In the genomic region with DNA sequence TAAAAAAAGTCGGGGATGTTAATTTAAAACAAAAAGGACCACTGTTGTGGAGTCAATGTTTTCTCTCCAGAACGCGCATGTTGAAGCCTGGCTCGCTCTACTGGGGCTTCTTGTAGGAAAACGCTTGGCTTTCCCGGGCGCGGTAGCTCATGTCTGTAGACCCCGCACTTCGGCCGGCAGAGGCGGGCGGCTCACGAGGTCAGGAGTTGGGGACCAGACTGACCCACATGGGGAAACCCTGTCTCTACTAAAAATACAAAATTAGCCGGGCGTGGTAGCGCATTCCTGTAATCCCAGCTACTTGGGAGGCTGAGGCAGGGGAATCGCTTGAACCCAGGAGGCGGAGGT, we compare ENCODE assay signal across 16 cellular contexts.
"Had no signal": no experiment of that assay in that cellular context is flagged by ENCODE, and none has a peak within 500 bp of the region (broad histone marks: within the 10 kb centered on the region; RNA-seq: fewer than 3 reads in every experiment).

No MANE protein-coding gene starts in this region.

- DNase-seq: activated naive CD4-positive, alpha-beta T cell treated with anti-CD3 and anti-CD28 coated beads, Interleukin-2, amount 10 ng/mL, durations not matched to agents 7 days and 5 days; activated T-cell treated with anti-CD3 and anti-CD28 coated beads, Interleukin-2, amount 50 U/mL, for 48 hours; dermis blood vessel endothelial cell; effector memory CD8-positive, alpha-beta T cell; hypothalamus; naive B cell; stimulated activated CD4-positive, alpha-beta T cell treated with anti-CD3 and anti-CD28 coated beads, Interleukin-12 subunit alpha, Interleukin-12 subunit beta, amount 100 ng/mL, for 4 hours; stimulated activated CD4-positive, alpha-beta T cell treated with anti-CD3 and anti-CD28 coated beads, Interleukin-4, amount 100 ng/mL, for 4 hours; T1000; tibial artery had no signal

- H3K9me3 ChIP-seq: ovary, psoas muscle had no signal

- ATAC-seq: effector memory CD8-positive, alpha-beta T cell; gastroesophageal sphincter had no signal

- H3K36me3 ChIP-seq: cardiac muscle cell, ovary had no signal

- H3K4me3 ChIP-seq: cardiac muscle cell, gastroesophageal sphincter, neural progenitor cell, ovary, psoas muscle, right atrium auricular region, tibial artery had no signal

- H3K27me3 ChIP-seq: cardiac muscle cell, gastroesophageal sphincter, neural progenitor cell, ovary, right atrium auricular region, tibial artery had no signal

- H3K4me1 ChIP-seq: neural progenitor cell, psoas muscle had no signal

- H3K27ac ChIP-seq: cardiac muscle cell, gastroesophageal sphincter, neural progenitor cell, ovary, psoas muscle, right atrium auricular region, tibial artery had no signal
